Comparison of ENCODE assay signal across 11 cellular contexts in the genomic region with DNA sequence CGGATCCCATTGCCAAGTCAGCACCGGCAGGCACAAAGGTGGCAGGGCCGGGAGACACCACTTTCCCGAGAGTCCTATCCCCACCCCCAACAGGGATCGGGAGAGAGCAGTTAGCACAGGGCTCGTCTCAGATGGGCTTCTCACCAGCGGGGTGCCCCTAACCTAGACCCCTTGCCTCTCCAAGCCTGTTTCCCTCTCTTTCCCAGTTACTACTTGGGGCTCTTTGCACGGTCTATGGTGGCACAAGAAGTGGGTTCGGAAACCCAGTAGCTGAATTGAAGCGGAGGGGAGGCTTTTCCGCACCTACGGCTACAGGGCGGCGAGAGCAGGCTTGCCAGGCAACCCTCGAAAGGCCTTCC. TPM values are rescaled to one million over a fixed set of nuclear protein-coding genes. Genes with fewer than 3 reads are reported as not detected.
A peak's percentile ranks its signal among the peaks of the same experiment; 100 is the strongest.
DNase-seq lines count a peak whose midpoint lies in the region; ATAC-seq and TF ChIP-seq lines count a peak whose summit lies in the region.
"Had no signal": no experiment of that assay in that cellular context is flagged by ENCODE, and none has a peak within 500 bp of the region (broad histone marks: within the 10 kb centered on the region; RNA-seq: fewer than 3 reads in every experiment).

No MANE protein-coding gene starts in this region.

- intact Hi-C loops in natural killer cell (cut with micrococcal nuclease) (no loop called here), Right ventricle myocardium superior (cut with DNase I) (no loop called here)

- peaks cover 35 to 48% of the 10 kb centered on the region in 2 donors for H3K27me3 Mint-ChIP-seq in natural killer cell (ENCODE audit: low read depth in 2 of 2)
- peaks cover 26 to 36% of the 10 kb centered on the region in 2 donors for H3K27me3 Mint-ChIP-seq in natural killer cell treated with Interleukin-12 subunit alpha and Interleukin-12 subunit beta and Interleukin-15 and Interleukin-18, amount 100 ng/mL, for 72 hours
- peaks cover 15% of the 10 kb centered on the region for H3K27me3 Mint-ChIP-seq in neural progenitor cell (ENCODE audit: insufficient read depth, low read depth)

- no peaks in the 10 kb centered on the region for H3K36me3 ChIP-seq in neural progenitor cell

- peaks cover 10% of the 10 kb centered on the region for H4K20me1 ChIP-seq in neural progenitor cell (ENCODE audit: low read depth)

- no peaks in the 10 kb centered on the region for H3K9me3 ChIP-seq in neural progenitor cell (ENCODE audit: low read depth)

- ATAC-seq in natural killer cell, result no peak
- no peak for ATAC-seq in natural killer cell treated with Interleukin-12 subunit alpha and Interleukin-12 subunit beta and Interleukin-15 and Interleukin-18, amount 100 ng/mL, for 72 hours
- peak; percentile 1 for ATAC-seq in Right ventricle myocardium superior (ENCODE audit: poor library complexity)
- ATAC-seq in GM21723 (IDR thresholded peaks at IDR 0.05; ENCODE audit: unreplicated experiment), result no peak
- ATAC-seq in HG03432 (IDR thresholded peaks at IDR 0.05; ENCODE audit: unreplicated experiment), result no peak
- no peak for ATAC-seq in GM18502 (IDR thresholded peaks at IDR 0.05; ENCODE audit: poor library complexity, unreplicated experiment)

- peaks cover 52% of the 10 kb centered on the region for H3F3A ChIP-seq in neural progenitor cell (ENCODE audit: low read depth)

- H3K4me1 ChIP-seq in neural progenitor cell, result peaks cover 37% of the 10 kb centered on the region

- H3K27ac Mint-ChIP-seq in natural killer cell (no peak overlapping the region), neural progenitor cell (peak overlapping the region; percentile 98)
- no peak overlapping the region for H3K27ac Mint-ChIP-seq in natural killer cell treated with Interleukin-12 subunit alpha and Interleukin-12 subunit beta and Interleukin-15 and Interleukin-18, amount 100 ng/mL, for 72 hours

- H3K4me1 Mint-ChIP-seq in natural killer cell, result peaks cover 25 to 38% of the 10 kb centered on the region in 2 donors
- peaks cover 28 to 29% of the 10 kb centered on the region in 2 donors for H3K4me1 Mint-ChIP-seq in natural killer cell treated with Interleukin-12 subunit alpha and Interleukin-12 subunit beta and Interleukin-15 and Interleukin-18, amount 100 ng/mL, for 72 hours (ENCODE audit: low read depth in 2 of 2)
- H3K4me1 Mint-ChIP-seq in neural progenitor cell, result peaks cover 75% of the 10 kb centered on the region

- TF ChIP-seq CTCF in natural killer cell (IDR thresholded peaks at IDR 0.05), result no peak
- TF ChIP-seq CTCF in neural progenitor cell (IDR thresholded peaks at IDR 0.05), result no peak

- in situ Hi-C loops in KBM-7 (cut with MboI; ENCODE audit: low pct_unique_long_range_greater_than_20kb, low sequenced_read_pairs), result no loop called here

- H3K27me3 ChIP-seq in neural progenitor cell, result peaks cover 62% of the 10 kb centered on the region

- H3K27ac ChIP-seq in neural progenitor cell, result no peak overlapping the region
- H3K27ac ChIP-seq: C4-2B had no signal

- H2AFZ ChIP-seq in neural progenitor cell (replicated peaks), result peak overlapping the region; percentile 95

- H3K4me3 ChIP-seq in neural progenitor cell, result peak overlapping the region; percentile 84

- H3K36me3 Mint-ChIP-seq in natural killer cell, result no peaks in the 10 kb centered on the region
- H3K36me3 Mint-ChIP-seq in natural killer cell treated with Interleukin-12 subunit alpha and Interleukin-12 subunit beta and Interleukin-15 and Interleukin-18, amount 100 ng/mL, for 72 hours, result no peaks in the 10 kb centered on the region
- H3K36me3 Mint-ChIP-seq in neural progenitor cell, result peaks cover 10% of the 10 kb centered on the region

- H3K4me3 Mint-ChIP-seq in natural killer cell, result peak overlapping the region; percentile 58
- H3K4me3 Mint-ChIP-seq in natural killer cell treated with Interleukin-12 subunit alpha and Interleukin-12 subunit beta and Interleukin-15 and Interleukin-18, amount 100 ng/mL, for 72 hours, result no peak overlapping the region
- H3K4me3 Mint-ChIP-seq in neural progenitor cell, result peak overlapping the region; percentile 88

- H3K9me3 Mint-ChIP-seq in natural killer cell (no peaks in the 10 kb centered on the region), neural progenitor cell (no peaks in the 10 kb centered on the region)
- H3K9me3 Mint-ChIP-seq in natural killer cell treated with Interleukin-12 subunit alpha and Interleukin-12 subunit beta and Interleukin-15 and Interleukin-18, amount 100 ng/mL, for 72 hours, result no peaks in the 10 kb centered on the region

- H3K79me2 ChIP-seq in neural progenitor cell (ENCODE audit: low read depth), result no peaks in the 10 kb centered on the region

- DNase-seq in natural killer cell, result no peak
- no peak for DNase-seq in natural killer cell treated with Interleukin-12 subunit alpha and Interleukin-12 subunit beta and Interleukin-15 and Interleukin-18, amount 100 ng/mL, for 72 hours (ENCODE audit: low spot score)
- DNase-seq in Right ventricle myocardium superior, result no peak
- peak; percentile 46 for DNase-seq in neural progenitor cell (ENCODE audit: low spot score)
- DNase-seq in KBM-7, result no peak
- DNase-seq: effector CD8-positive, alpha-beta T cell; stimulated activated CD4-positive, alpha-beta T cell treated with anti-CD3 and anti-CD28 coated beads, Interleukin-12 subunit alpha, Interleukin-12 subunit beta, amount 100 ng/mL, for 4 hours had no signal

- peak overlapping the region; percentile 96 for H3K4me2 ChIP-seq in neural progenitor cell

- H3K9ac ChIP-seq in neural progenitor cell, result no peak overlapping the region

RNA-seq across cellular contexts. Expression of a gene that starts 0.4 kb away (rescaled TPM):
- total RNA-seq in natural killer cell (under 1 TPM in 2 of 3 donors, not detected in 1; 0.28 to 0.70 TPM), Right ventricle myocardium superior (2.4 TPM), neural progenitor cell (ENCODE audit: low replicate concordance) (1.1 and 1.5 TPM in 2 replicates)
- under 1 TPM in 1 of 2 donors, not detected in 1; 0.21 TPM for total RNA-seq in natural killer cell treated with Interleukin-12 subunit alpha and Interleukin-12 subunit beta and Interleukin-15 and Interleukin-18, amount 100 ng/mL, for 72 hours

RNA-seq across cellular contexts. Expression of a gene that starts 6.8 kb away (rescaled TPM):
- total RNA-seq in natural killer cell (under 1 TPM; 0.26 to 0.43 (median 0.41) TPM), Right ventricle myocardium superior (not detected), neural progenitor cell (ENCODE audit: low replicate concordance) (5.3 and 5.5 TPM in 2 replicates)
- under 1 TPM in 1 of 2 donors, not detected in 1; 0.50 TPM for total RNA-seq in natural killer cell treated with Interleukin-12 subunit alpha and Interleukin-12 subunit beta and Interleukin-15 and Interleukin-18, amount 100 ng/mL, for 72 hours

RNA-seq across cellular contexts. Expression of a gene that starts 59.9 kb away (rescaled TPM):
- total RNA-seq in natural killer cell, result 1 to 10 TPM in 2 of 3 donors, under 1 TPM in 1; 0.86 to 8.6 (median 3.8) TPM
- under 1 TPM in 1 of 2 donors, not detected in 1; 0.45 TPM for total RNA-seq in natural killer cell treated with Interleukin-12 subunit alpha and Interleukin-12 subunit beta and Interleukin-15 and Interleukin-18, amount 100 ng/mL, for 72 hours
- total RNA-seq in Right ventricle myocardium superior, result not detected
- total RNA-seq in neural progenitor cell (ENCODE audit: low replicate concordance), result not detected in 2 replicates
